Comparison of ENCODE assay signal across 21 cellular contexts in genomic region chr18:60215432-60215831, GRCh38.
A peak's percentile ranks its signal among the peaks of the same experiment; 100 is the strongest.
DNase-seq lines count a peak whose midpoint lies in the region; ATAC-seq and TF ChIP-seq lines count a peak whose summit lies in the region.
"Had no signal": no experiment of that assay in that cellular context is flagged by ENCODE, and none has a peak within 500 bp of the region (broad histone marks: within the 10 kb centered on the region; RNA-seq: fewer than 3 reads in every experiment).

No MANE protein-coding gene starts in this region.

- H4K8ac ChIP-seq in mesenchymal stem cell (ENCODE audit: low read length): no peak overlapping the region

- no peaks in the 10 kb centered on the region for H3K9me3 ChIP-seq in endodermal cell (ENCODE audit: control insufficient read depth, low read length)
- peaks cover 4% of the 10 kb centered on the region for H3K9me3 ChIP-seq in mesenchymal stem cell (ENCODE audit: control insufficient read depth, low read length)
- H3K9me3 ChIP-seq: SJCRH30 had no signal

- no peak overlapping the region for H2AK5ac ChIP-seq in mesenchymal stem cell (ENCODE audit: low read length, severe bottlenecking)

- no peak overlapping the region for H3K4me3 ChIP-seq in endodermal cell (ENCODE audit: low read length)
- no peak overlapping the region for H3K4me3 ChIP-seq in mesenchymal stem cell (ENCODE audit: insufficient read depth in 1 of 2, low read depth in 1 of 2, low read length in 2 of 2)
- H3K4me3 ChIP-seq: SJCRH30 had no signal

- no peak overlapping the region for H3K27ac Mint-ChIP-seq in endodermal cell
- H3K27ac Mint-ChIP-seq: CD8-positive, alpha-beta memory T cell had no signal

- no peak overlapping the region for H3K18ac ChIP-seq in mesenchymal stem cell (ENCODE audit: low read depth in 1 of 2, low read length in 2 of 2)

- H3K27me3 Mint-ChIP-seq in endodermal cell (ENCODE audit: insufficient read depth): no peaks in the 10 kb centered on the region
- H3K27me3 Mint-ChIP-seq: CD8-positive, alpha-beta memory T cell had no signal

- H3K27me3 ChIP-seq in endodermal cell (ENCODE audit: control insufficient read depth, insufficient read depth, low read length, poor library complexity, severe bottlenecking): no peaks in the 10 kb centered on the region
- no peaks in the 10 kb centered on the region for H3K27me3 ChIP-seq in mesenchymal stem cell (ENCODE audit: control insufficient read depth in 1 of 2, insufficient read depth in 1 of 2, low read length in 2 of 2)
- H3K27me3 ChIP-seq: SJCRH30 had no signal

- H3K27ac ChIP-seq in endodermal cell (ENCODE audit: low read depth, low read length) (no peak overlapping the region), mesenchymal stem cell (ENCODE audit: low read length, poor library complexity, severe bottlenecking) (no peak overlapping the region), RWPE1 (no peak overlapping the region)
- H3K27ac ChIP-seq: C4-2B, KMS-11, SJCRH30 had no signal

- H3K9ac ChIP-seq in endodermal cell (ENCODE audit: extremely low read depth, low read length, poor library complexity, severe bottlenecking) (no peak overlapping the region), mesenchymal stem cell (ENCODE audit: low read length) (no peak overlapping the region)
- H3K9ac ChIP-seq: KMS-11 had no signal

- CTCF ChIA-PET in RWPE1 (lab: Yijun Ruan, JAX): no interaction called here

- peak; percentile 86 for ATAC-seq in GM18867 (IDR thresholded peaks at IDR 0.05; ENCODE audit: unreplicated experiment)
- peak; percentile 49 for ATAC-seq in GM21529 (IDR thresholded peaks at IDR 0.05; ENCODE audit: unreplicated experiment)
- ATAC-seq in HG03280 (IDR thresholded peaks at IDR 0.05; ENCODE audit: unreplicated experiment): peak; percentile 65
- ATAC-seq in HG03571 (IDR thresholded peaks at IDR 0.05; ENCODE audit: unreplicated experiment): no peak
- ATAC-seq: Panc1 had no signal

- TF ChIP-seq CTCF in endodermal cell (conservative IDR thresholded peaks at IDR 0.05) (peak; percentile 13), RWPE1 (conservative IDR thresholded peaks at IDR 0.05; ENCODE audit: low read depth) (no peak)

- no peak overlapping the region for H3K4ac ChIP-seq in mesenchymal stem cell (ENCODE audit: low read depth in 1 of 2, low read length in 2 of 2)

- no peak overlapping the region for H2BK12ac ChIP-seq in mesenchymal stem cell (ENCODE audit: low read length in 2 of 2)

- no peak overlapping the region for H2BK5ac ChIP-seq in mesenchymal stem cell (ENCODE audit: low read depth, low read length, poor library complexity, severe bottlenecking)

- H3K79me1 ChIP-seq in mesenchymal stem cell (replicated peaks; ENCODE audit: low read length, poor library complexity, severe bottlenecking): no peaks in the 10 kb centered on the region

- no peaks in the 10 kb centered on the region for H3K36me3 ChIP-seq in endodermal cell (ENCODE audit: control insufficient read depth, insufficient read depth, low read length)
- H3K36me3 ChIP-seq in mesenchymal stem cell (ENCODE audit: control insufficient read depth in 1 of 2, insufficient read depth in 2 of 2, low read depth in 1 of 2, low read length in 2 of 2): no peaks in the 10 kb centered on the region
- H3K36me3 ChIP-seq: SJCRH30 had no signal

- no peaks in the 10 kb centered on the region for H3K36me3 Mint-ChIP-seq in endodermal cell (ENCODE audit: low read depth)
- H3K36me3 Mint-ChIP-seq: CD8-positive, alpha-beta memory T cell had no signal

- no peak overlapping the region for H3K23ac ChIP-seq in mesenchymal stem cell (ENCODE audit: low read length in 2 of 2)

- no peak overlapping the region for H3K4me3 Mint-ChIP-seq in endodermal cell
- H3K4me3 Mint-ChIP-seq: CD8-positive, alpha-beta memory T cell had no signal

- no peak overlapping the region for H4K91ac ChIP-seq in mesenchymal stem cell (ENCODE audit: low read length)

- peak overlapping the region in 1 of 2 experiments; percentile 11 for H3K14ac ChIP-seq in mesenchymal stem cell (ENCODE audit: low read length in 2 of 2)

- no peak overlapping the region for H2AFZ ChIP-seq in mesenchymal stem cell (ENCODE audit: low read depth, low read length)

- no peak overlapping the region for H2BK120ac ChIP-seq in mesenchymal stem cell (ENCODE audit: low read depth, low read length)

- POLR2A ChIA-PET in RWPE1 (lab: Yijun Ruan, JAX; ENCODE audit: low non-redundant PET): no interaction called here

- H3K4me1 ChIP-seq in endodermal cell (ENCODE audit: control insufficient read depth, insufficient read depth, low read length) (peaks cover 2% of the 10 kb centered on the region), mesenchymal stem cell (ENCODE audit: control insufficient read depth, insufficient read depth, low read depth, low read length) (no peaks in the 10 kb centered on the region)
- H3K4me1 ChIP-seq: SJCRH30 had no signal

- peaks cover 9% of the 10 kb centered on the region for H3K4me1 Mint-ChIP-seq in endodermal cell
- H3K4me1 Mint-ChIP-seq: CD8-positive, alpha-beta memory T cell had no signal

- H2BK15ac ChIP-seq in mesenchymal stem cell (ENCODE audit: low read depth, poor library complexity, severe bottlenecking): no peak overlapping the region

- no peak overlapping the region for H3K4me2 ChIP-seq in mesenchymal stem cell (ENCODE audit: low read length, poor library complexity, severe bottlenecking)
- H3K4me2 ChIP-seq: KMS-11 had no signal

- WGBS in endodermal cell (ENCODE audit: insufficient coverage in 1 of 2, insufficient read length in 1 of 2), 2 experiments: 91 to 92% methylated on average over 5 of the region's 5 CpGs
- WGBS in mesenchymal stem cell: 94% methylated on average over 4 of the region's 5 CpGs

- H3K9me3 Mint-ChIP-seq in endodermal cell: no peaks in the 10 kb centered on the region

- no peak for DNase-seq in endodermal cell
- no peak for DNase-seq in mesenchymal stem cell
- no peak for DNase-seq in RWPE1 (ENCODE audit: low spot score)
- DNase-seq: Calu3; CD8-positive, alpha-beta memory T cell; H7; IMR-90; NCI-H1092 treated with DMSO at 0.1 percent for 48 hours; NCI-H1436 treated with DMSO at 0.1 percent for 48 hours; NCI-H1930; NCI-H510A; NK-92 treated with Interleukin-12 subunit alpha and Interleukin-12 subunit beta, amount 100 ng/mL, for 24 hours; SJCRH30; T-helper 9 cell had no signal
